20 cellular contexts compared by ENCODE assay signal in the genomic region with DNA sequence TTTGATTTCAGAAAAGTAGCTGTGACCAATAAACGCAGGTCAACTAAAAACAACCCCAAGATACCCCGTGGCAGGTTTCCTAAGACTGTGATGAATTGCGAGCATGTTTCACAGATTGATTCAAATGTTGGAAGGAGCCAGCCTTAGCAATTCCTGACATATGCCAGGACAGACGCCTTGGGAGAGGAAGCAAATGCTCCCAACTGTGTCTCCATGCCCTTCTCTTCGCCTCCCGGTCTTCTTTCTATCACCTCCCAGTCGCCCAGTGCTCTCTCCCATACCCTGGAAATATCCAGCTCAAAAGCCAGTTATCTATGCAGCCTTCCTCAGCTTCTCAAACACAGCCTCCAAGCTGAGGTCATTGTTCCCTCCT. TPM values are rescaled to one million over a fixed set of nuclear protein-coding genes. Genes with fewer than 3 reads are reported as not detected.
DNase-seq lines count a peak whose midpoint lies in the region; ATAC-seq and TF ChIP-seq lines count a peak whose summit lies in the region.
"Had no signal": no experiment of that assay in that cellular context is flagged by ENCODE, and none has a peak within 500 bp of the region (broad histone marks: within the 10 kb centered on the region; RNA-seq: fewer than 3 reads in every experiment).

No MANE protein-coding gene starts in this region.

- no peak overlapping the region for H3K9ac ChIP-seq in GM23248
- H3K9ac ChIP-seq in endocrine pancreas (ENCODE audit: control insufficient read depth, insufficient read depth, low read length), result peak overlapping the region; percentile 51
- no peak overlapping the region for H3K9ac ChIP-seq in mesendoderm (ENCODE audit: low read length)

- H3K9me3 Mint-ChIP-seq in WTC11, result peaks cover 6% of the 10 kb centered on the region

- H4K5ac ChIP-seq in mesendoderm (ENCODE audit: low read length), result no peak overlapping the region

- H3K36me3 Mint-ChIP-seq in WTC11, result no peaks in the 10 kb centered on the region

- H3F3A ChIP-seq in GM23248 (ENCODE audit: insufficient read depth), result no peaks in the 10 kb centered on the region

- intact Hi-C loops in A673 (cut with micrococcal nuclease; ENCODE audit: unreplicated experiment), result no loop called here

- H4K20me1 ChIP-seq in GM23248 (ENCODE audit: insufficient read depth), result no peaks in the 10 kb centered on the region

- no peaks in the 10 kb centered on the region for H3K36me3 ChIP-seq in GM23248 (ENCODE audit: low read depth)
- no peaks in the 10 kb centered on the region for H3K36me3 ChIP-seq in endocrine pancreas (ENCODE audit: control insufficient read depth, insufficient read depth, low read length)
- no peaks in the 10 kb centered on the region for H3K36me3 ChIP-seq in A673 (ENCODE audit: insufficient read depth, low read length, poor library complexity, severe bottlenecking)
- H3K36me3 ChIP-seq in mesendoderm (ENCODE audit: control insufficient read depth, insufficient read depth, low read length), result no peaks in the 10 kb centered on the region

- 3% methylated on average over 7 of the region's 7 CpGs for WGBS in GM23248 (ENCODE audit: low coverage in 1 of 2, low lambda C conversion rate in 2 of 2, missing lambda C conversion rate in 2 of 2), 2 experiments
- WGBS in mesendoderm (ENCODE audit: extremely low coverage, insufficient coverage, low lambda C conversion rate), result no CpG with 5 or more reads among the region's 7 CpGs

- H3K9me3 ChIP-seq in GM23248 (ENCODE audit: low read depth) (no peaks in the 10 kb centered on the region), endocrine pancreas (ENCODE audit: control insufficient read depth, low read length) (no peaks in the 10 kb centered on the region), A673 (ENCODE audit: low read depth, low read length, poor library complexity, severe bottlenecking) (no peaks in the 10 kb centered on the region)

- no peak overlapping the region for H3K18ac ChIP-seq in mesendoderm (ENCODE audit: low read length)

- CTCF ChIA-PET in WTC11 (lab: Charles Lee), result interaction anchor here (1.2 to 1.9 kb wide), 3 partner anchors 33 to 119 kb away, joined by 3 to 4 read pairs (median 3); partner anchors contain the start of gene ALDH5A1
- CTCF ChIA-PET in A673 (lab: Charles Lee), result no interaction called here

- H3K27ac ChIP-seq in GM23248, result no peak overlapping the region
- H3K27ac ChIP-seq in A673 (ENCODE audit: low read depth, low read length, poor library complexity, severe bottlenecking), result no peak overlapping the region
- H3K27ac ChIP-seq in mesendoderm (ENCODE audit: low read depth, low read length), result no peak overlapping the region
- H3K27ac ChIP-seq: C4-2B had no signal

- in situ Hi-C loops in GM23248 (cut with MboI), result no loop called here

- POLR2A ChIA-PET in WTC11 (lab: Charles Lee), result no interaction called here
- POLR2A ChIA-PET in A673 (lab: Charles Lee; ENCODE audit: low non-redundant PET), result no interaction called here

- H3K79me1 ChIP-seq in mesendoderm (ENCODE audit: low read length), result no peaks in the 10 kb centered on the region

- H3K4me2 ChIP-seq in GM23248 (ENCODE audit: unreplicated experiment) (no peak overlapping the region), mesendoderm (ENCODE audit: low read length) (no peak overlapping the region)

- no peak; the same call in 1 of the 2 replicates for ATAC-seq in WTC11
- ATAC-seq in HG03159 (IDR thresholded peaks at IDR 0.05; ENCODE audit: unreplicated experiment), result no peak
- ATAC-seq: K562, SK-N-SH treated with all-trans-retinoic acid at 6 μM for 48 hours had no signal

- H2AFZ ChIP-seq in GM23248, result 0 out of 2 replicates have a peak overlapping the region, but pooled peaks have one; percentile 13

- no peak for DNase-seq in GM23248
- DNase-seq in WTC11 (ENCODE audit: low spot score), result no peak
- DNase-seq in retina, result peak; percentile 31
- no peak for DNase-seq in A673 (ENCODE audit: low spot score)
- DNase-seq in mesendoderm, result no peak
- DNase-seq: ACHN, AML-193, DND-41, NCI-H1105, NCI-H1694, NCI-H2081 treated with DMSO at 0.1 percent for 48 hours, NCI-H510A treated with DMSO at 0.1 percent for 48 hours, NCI-H774, SIG-M5 had no signal

- TF ChIP-seq CTCF in WTC11 (IDR thresholded peaks at IDR 0.05) (no peak), A673 (conservative IDR thresholded peaks at IDR 0.05; ENCODE audit: low read depth, low read length) (no peak)

- H3K4me3 ChIP-seq in GM23248, result no peak overlapping the region
- peak overlapping the region; percentile 70 for H3K4me3 ChIP-seq in endocrine pancreas (ENCODE audit: control insufficient read depth, insufficient read depth, low read length)
- no peak overlapping the region for H3K4me3 ChIP-seq in A673 (ENCODE audit: low read depth, low read length, poor library complexity, severe bottlenecking)
- H3K4me3 ChIP-seq in mesendoderm (ENCODE audit: low read length), result no peak overlapping the region
- H3K4me3 ChIP-seq: K562 had no signal

- H3K27me3 Mint-ChIP-seq in WTC11 (ENCODE audit: low read depth), result no peaks in the 10 kb centered on the region

- no peak overlapping the region for H3K4ac ChIP-seq in mesendoderm (ENCODE audit: low read depth, low read length)

- H2BK120ac ChIP-seq in mesendoderm (ENCODE audit: low read depth, low read length), result no peak overlapping the region

- peaks cover 13% of the 10 kb centered on the region for H3K27me3 ChIP-seq in GM23248 (replicated peaks; ENCODE audit: insufficient read depth)
- H3K27me3 ChIP-seq in endocrine pancreas (ENCODE audit: control insufficient read depth, insufficient read depth, low read length), result no peaks in the 10 kb centered on the region
- no peaks in the 10 kb centered on the region for H3K27me3 ChIP-seq in A673 (replicated peaks; ENCODE audit: insufficient read depth, low read depth, low read length, poor library complexity)
- no peaks in the 10 kb centered on the region for H3K27me3 ChIP-seq in mesendoderm (ENCODE audit: insufficient read depth, low read length, poor library complexity)

- H4K8ac ChIP-seq in mesendoderm (ENCODE audit: low read depth, low read length), result no peak overlapping the region

- H3K79me2 ChIP-seq in GM23248 (ENCODE audit: insufficient read depth) (no peaks in the 10 kb centered on the region), mesendoderm (ENCODE audit: control insufficient read depth, insufficient read depth, low read length) (no peaks in the 10 kb centered on the region)

- BruUV-seq in A673 (replicated peaks; lab: Mats Ljungman, UMichigan), result no TSS peak

- H3K4me3 Mint-ChIP-seq in WTC11, result no peak overlapping the region

- peak overlapping the region; percentile 85; the same call in 1 of the 2 replicates for H3K27ac Mint-ChIP-seq in WTC11

- no peak overlapping the region for H2BK5ac ChIP-seq in mesendoderm (ENCODE audit: low read length)

- H2BK15ac ChIP-seq in mesendoderm (replicated peaks; ENCODE audit: low read depth), result no peak overlapping the region

- no peaks in the 10 kb centered on the region for H3K9me2 ChIP-seq in GM23248 (ENCODE audit: insufficient read depth)

- H3K23ac ChIP-seq in mesendoderm (ENCODE audit: low read length), result no peak overlapping the region

- no peaks in the 10 kb centered on the region for H3K4me1 ChIP-seq in GM23248 (ENCODE audit: insufficient read depth)
- H3K4me1 ChIP-seq in endocrine pancreas (ENCODE audit: control insufficient read depth, insufficient read depth, low read length), result no peaks in the 10 kb centered on the region
- H3K4me1 ChIP-seq in A673 (ENCODE audit: insufficient read depth, low read length, poor library complexity, severe bottlenecking), result no peaks in the 10 kb centered on the region
- H3K4me1 ChIP-seq in mesendoderm (ENCODE audit: control insufficient read depth, low read depth, low read length), result no peaks in the 10 kb centered on the region

- H2AK5ac ChIP-seq in mesendoderm (ENCODE audit: low read length), result no peak overlapping the region

- H3K56ac ChIP-seq in mesendoderm (ENCODE audit: low read length), result no peak overlapping the region

- peaks cover 16% of the 10 kb centered on the region for H3K4me1 Mint-ChIP-seq in WTC11

TF ChIP-seq in WTC11, 78 proteins besides CTCF, POLR2A, EP300 and RAD21 (continues in another document):
- TF ChIP-seq ZNF232 (CRISPR knock-in tag; IDR thresholded peaks at IDR 0.05), result no peak
- TF ChIP-seq ZNF138 (CRISPR knock-in tag; conservative IDR thresholded peaks at IDR 0.05), result no peak
- no peak for TF ChIP-seq CREM (CRISPR knock-in tag; IDR thresholded peaks at IDR 0.05)
- no peak for TF ChIP-seq SMAD4 (CRISPR knock-in tag; IDR thresholded peaks at IDR 0.05)
- TF ChIP-seq ERG (CRISPR knock-in tag; IDR thresholded peaks at IDR 0.05), result no peak
- no peak for TF ChIP-seq GABPB1 (CRISPR knock-in tag; IDR thresholded peaks at IDR 0.05)
- TF ChIP-seq ZNF121 (CRISPR knock-in tag; IDR thresholded peaks at IDR 0.05), result no peak
- TF ChIP-seq NR1H2 (CRISPR knock-in tag; IDR thresholded peaks at IDR 0.05), result no peak
- TF ChIP-seq RELA (CRISPR knock-in tag; IDR thresholded peaks at IDR 0.05; ENCODE audit: borderline replicate concordance), result no peak

RNA-seq across cellular contexts. Expression of gene KIAA0319, which starts 32.0 kb away (rescaled TPM):
- not detected in 2 replicates for total RNA-seq in GM23248 (2014; rRNA removed; shearing (Covaris generic))
- 0.04 TPM in 1 of 2 replicates, not detected in the other for polyA plus RNA-seq in GM23248 (2016; fragmentation: Nextera tagmentation; extraction: Ambion mirVana)
- 0.41 to 0.81 TPM (median 0.50 TPM) in 3 replicates for total RNA-seq in WTC11 (2021)
- total RNA-seq in A673 (2021), result 1.7 and 2.2 TPM in 2 replicates
- 0.13 TPM for polyA plus RNA-seq in mesendoderm (2013, experiment 1 of 2)
- 0.14 TPM for polyA plus RNA-seq in mesendoderm (2013, experiment 2 of 2)
- total RNA-seq: K562, RPMI7951 had no signal

RNA-seq across cellular contexts. Expression of gene TDP2, which starts 52.7 kb away (rescaled TPM):
- total RNA-seq in GM23248 (2014; rRNA removed; shearing (Covaris generic)), result 18.6 and 24.9 TPM in 2 replicates
- 32.4 and 34.5 TPM in 2 replicates for polyA plus RNA-seq in GM23248 (2016; fragmentation: Nextera tagmentation; extraction: Ambion mirVana)
- total RNA-seq in WTC11 (2021), result 43.5 to 49.1 TPM (median 45.8 TPM) in 3 replicates
- total RNA-seq in A673 (2021), result 31.4 and 34.9 TPM in 2 replicates
- 45.3 TPM for polyA plus RNA-seq in mesendoderm (2013, experiment 1 of 2)
- 45.4 TPM for polyA plus RNA-seq in mesendoderm (2013, experiment 2 of 2)

RNA-seq across cellular contexts. Expression of gene ACOT13, which starts 52.8 kb away (rescaled TPM):
- 1.8 and 3.4 TPM in 2 replicates for total RNA-seq in GM23248 (2014; rRNA removed; shearing (Covaris generic))
- 26.2 and 27.7 TPM in 2 replicates for polyA plus RNA-seq in GM23248 (2016; fragmentation: Nextera tagmentation; extraction: Ambion mirVana)
- total RNA-seq in WTC11 (2021), result 54.0 to 64.0 TPM (median 62.8 TPM) in 3 replicates
- 31.2 and 40.8 TPM in 2 replicates for total RNA-seq in A673 (2021)
- polyA plus RNA-seq in mesendoderm (2013, experiment 1 of 2), result 42.4 TPM
- polyA plus RNA-seq in mesendoderm (2013, experiment 2 of 2), result 44.9 TPM
